9 cellular contexts compared by ENCODE assay signal in genomic region chr6:12602951-12603710, GRCh38.
DNase-seq lines count a peak whose midpoint lies in the region; ATAC-seq and TF ChIP-seq lines count a peak whose summit lies in the region.
"Had no signal": no experiment of that assay in that cellular context is flagged by ENCODE, and none has a peak within 500 bp of the region (broad histone marks: within the 10 kb centered on the region; RNA-seq: fewer than 3 reads in every experiment).

No MANE protein-coding gene starts in this region.

- peak; percentile 51 for TF ChIP-seq CTCF in GM12865 (IDR thresholded peaks at IDR 0.05; ENCODE audit: insufficient read depth, low read depth, low read length, missing control alignments)

- H3K4me3 ChIP-seq in GM12865 (ENCODE audit: low read depth, low read length): no peak overlapping the region
- H3K4me3 ChIP-seq: skin epidermis had no signal

- DNase-seq in GM12865 (ENCODE audit: low read depth) (peak; percentile 64), NCI-H2196 treated with DMSO at 0.1 percent for 48 hours (lab: John Stamatoyannopoulos, UW; ENCODE audit: unreplicated experiment) (peak; percentile 3), cerebellar cortex (ENCODE audit: low spot score) (peak; percentile 32), medulla oblongata (ENCODE audit: extremely low spot score) (peak; percentile 53), activated T-cell treated with anti-CD3 and anti-CD28 coated beads for 4 hours (no peak), HuH-7.5 (ENCODE audit: low spot score) (no peak), COLO668 (lab: John Stamatoyannopoulos, UW; ENCODE audit: unreplicated experiment) (no peak)

- no peak for ATAC-seq in GM19455 (IDR thresholded peaks at IDR 0.05; ENCODE audit: unreplicated experiment)

Comparison
In these comparisons a context has a peak if more than half of its experiments do, and no peak if none do; other contexts are left out.
1. DNase-seq: peak in GM12865 (single experiment), NCI-H2196 treated with DMSO at 0.1 percent for 48 hours (single experiment), cerebellar cortex (single experiment) and medulla oblongata (single experiment); none in activated T-cell treated with anti-CD3 and anti-CD28 coated beads for 4 hours (single experiment), HuH-7.5 (single experiment) and COLO668 (single experiment).